ENCODE assay signal across 2 cellular contexts in genomic region chr11:60701509-60701818, GRCh38.
TF ChIP-seq lines count a peak whose summit lies in the region.

No MANE protein-coding gene starts in this region.

TF ChIP-seq in HCT116, 20 proteins besides CTCF, POLR2A, EP300 and RAD21:
- TF ChIP-seq TCF7L2 (IDR thresholded peaks at IDR 0.05; ENCODE audit: borderline replicate concordance, extremely low read depth, insufficient read depth, insufficient read length) (no peak), EZH2phosphoT487 (IDR thresholded peaks at IDR 0.05; ENCODE audit: borderline replicate concordance) (no peak), EGR1 (IDR thresholded peaks at IDR 0.05; ENCODE audit: low read depth) (no peak), YY1 (IDR thresholded peaks at IDR 0.05; ENCODE audit: extremely low read depth, insufficient replicate concordance, low read depth, low read length) (no peak), JUND (IDR thresholded peaks at IDR 0.05) (no peak), ZBTB33 (IDR thresholded peaks at IDR 0.05; ENCODE audit: extremely low read depth, insufficient replicate concordance, low read length) (no peak), REST (IDR thresholded peaks at IDR 0.05; ENCODE audit: low read depth) (no peak), SRF (IDR thresholded peaks at IDR 0.05; ENCODE audit: low read depth) (no peak)

TF ChIP-seq in GM12878, 131 proteins besides CTCF, POLR2A, EP300 and RAD21:
- TF ChIP-seq SREBF2 (IDR thresholded peaks at IDR 0.05; ENCODE audit: low read length) (no peak), ETV6 (conservative IDR thresholded peaks at IDR 0.05 in 1 of 2, IDR thresholded peaks at IDR 0.05 in 1 of 2; ENCODE audit: borderline replicate concordance in 1 of 2, low read depth in 1 of 2) (no peak), NFXL1 (IDR thresholded peaks at IDR 0.05; ENCODE audit: borderline replicate concordance) (no peak), CBFB (IDR thresholded peaks at IDR 0.05; ENCODE audit: low read depth) (no peak), ZZZ3 (IDR thresholded peaks at IDR 0.05; ENCODE audit: control insufficient read depth, insufficient read length, low read depth) (no peak), RFX5 (IDR thresholded peaks at IDR 0.05; ENCODE audit: low read depth, low read length) (no peak), ESRRA (IDR thresholded peaks at IDR 0.05; ENCODE audit: low read length) (no peak), ASH2L (IDR thresholded peaks at IDR 0.05; ENCODE audit: borderline replicate concordance, low read depth) (no peak), MYC (IDR thresholded peaks at IDR 0.05; ENCODE audit: insufficient read depth, insufficient read length, insufficient replicate concordance, low read length, severe bottlenecking) (no peak), CBX3 (IDR thresholded peaks at IDR 0.05; ENCODE audit: borderline replicate concordance, low read depth) (no peak), CREB1 (IDR thresholded peaks at IDR 0.05; ENCODE audit: low read depth) (no peak)
